ENCODE assay signal across 1 cellular context in genomic region chr5:61162832-61163567, GRCh38.
A peak's percentile ranks its signal among the peaks of the same experiment; 100 is the strongest.
TF ChIP-seq lines count a peak whose summit lies in the region.

No MANE protein-coding gene starts in this region.

TF ChIP-seq in K562, 482 proteins besides CTCF, POLR2A, EP300 and RAD21 (continued from another document):
- TF ChIP-seq CTBP1 (IDR thresholded peaks at IDR 0.05; ENCODE audit: borderline replicate concordance) (0 out of 2 replicates have a peak, but pooled peaks have one; percentile 10), ZNF239 (CRISPR knock-in tag; IDR thresholded peaks at IDR 0.05) (no peak), ZC3H4 (CRISPR knock-in tag; IDR thresholded peaks at IDR 0.05; ENCODE audit: borderline replicate concordance) (peak; percentile 60; the same call in 1 of the 2 replicates), E2F3 (CRISPR knock-in tag; IDR thresholded peaks at IDR 0.05) (peak; percentile 51; the same call in 1 of the 2 replicates), EHMT2 (IDR thresholded peaks at IDR 0.05) (peak; percentile 44; the same call in 1 of the 2 replicates), DEAF1 (CRISPR knock-in tag; IDR thresholded peaks at IDR 0.05) (0 out of 2 replicates have a peak, but pooled peaks have one; percentile 1), U2AF1 (optimal IDR thresholded peaks at IDR 0.05; ENCODE audit: low read depth, low read length) (no peak), L3MBTL2 (IDR thresholded peaks at IDR 0.05) (no peak), NR4A1 (CRISPR knock-in tag; IDR thresholded peaks at IDR 0.05) (no peak), NR4A1 (tag; IDR thresholded peaks at IDR 0.05) (no peak), CEBPB (tag; IDR thresholded peaks at IDR 0.05) (peak; percentile 37; the same call in 1 of the 2 replicates), E2F1 (CRISPR knock-in tag; IDR thresholded peaks at IDR 0.05) (0 out of 2 replicates have a peak, but pooled peaks have one; percentile 1), TAF9B (IDR thresholded peaks at IDR 0.05; ENCODE audit: partially characterized antibody) (no peak), HMBOX1 (IDR thresholded peaks at IDR 0.05) (peak; percentile 81), ILK (tag; IDR thresholded peaks at IDR 0.05; ENCODE audit: borderline replicate concordance, low read depth) (no peak), FOXJ2 (tag; IDR thresholded peaks at IDR 0.05) (0 out of 2 replicates have a peak, but pooled peaks have one; percentile 43), ZSCAN32 (CRISPR knock-in tag; IDR thresholded peaks at IDR 0.05) (0 out of 2 replicates have a peak, but pooled peaks have one; percentile 7), NR2F6 (CRISPR knock-in tag; IDR thresholded peaks at IDR 0.05) (0 out of 2 replicates have a peak, but pooled peaks have one; percentile 22)
